21 cellular contexts compared by ENCODE assay signal in the genomic region with DNA sequence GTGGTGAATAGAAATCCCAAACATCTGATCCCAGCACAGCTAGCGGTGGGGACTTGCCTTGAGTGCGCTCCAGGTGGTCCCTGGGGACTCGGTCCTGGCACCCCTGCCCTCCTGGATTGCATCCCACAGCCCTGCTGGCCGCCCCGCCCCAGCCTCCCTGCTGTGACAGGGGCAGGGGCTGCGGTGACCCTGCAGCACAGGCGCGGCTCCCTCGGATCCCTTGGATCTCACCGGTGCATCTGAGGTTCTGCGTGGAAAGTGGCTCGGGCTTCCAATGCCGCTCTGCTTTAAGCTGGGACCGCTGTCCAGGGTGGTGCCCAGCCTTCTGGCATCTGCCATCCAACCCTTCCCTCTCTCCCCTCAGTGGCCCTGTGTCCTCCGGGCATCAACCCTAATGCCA. TPM values are rescaled to one million over a fixed set of nuclear protein-coding genes. Genes with fewer than 3 reads are reported as not detected.
DNase-seq lines count a peak whose midpoint lies in the region; ATAC-seq, FAIRE-seq and TF ChIP-seq lines count a peak whose summit lies in the region.
"Had no signal": no experiment of that assay in that cellular context is flagged by ENCODE, and none has a peak within 500 bp of the region (broad histone marks: within the 10 kb centered on the region; RNA-seq: fewer than 3 reads in every experiment).

No MANE protein-coding gene starts in this region.

- H3K23me2 ChIP-seq in H1 (ENCODE audit: low read depth, low read length), result no peaks in the 10 kb centered on the region; the same call in 1 of the 2 replicates

- peak overlapping the region; percentile 68; the same call in 1 of the 2 replicates for H4K8ac ChIP-seq in H1 (ENCODE audit: extremely low read depth, insufficient read depth, low read length)

- H3K27ac ChIP-seq in heart left ventricle (no peak overlapping the region), H1 (ENCODE audit: low read depth, low read length) (no peak overlapping the region), upper lobe of right lung (no peak overlapping the region)
- H3K27ac ChIP-seq: C4-2B, GM23248, Peyer's patch had no signal

- no peak overlapping the region for H3K4me2 ChIP-seq in H1 (ENCODE audit: insufficient read depth in 1 of 2, low read depth in 2 of 2, low read length in 2 of 2)

- CTCF ChIA-PET in H1 (lab: Charles Lee; ENCODE audit: partially characterized antibody), result interaction anchor here (0.5 to 3.3 kb wide), 9 partner anchors 7 to 534 kb away, joined by 3 to 13 read pairs (median 3); no protein-coding TSS in a partner anchor

- H2BK5ac ChIP-seq in H1 (ENCODE audit: low read depth, low read length), result no peak overlapping the region

- H4K20me1 ChIP-seq in H1 (replicated peaks in 1 of 2; ENCODE audit: control insufficient read depth in 1 of 2, insufficient read depth in 2 of 2, low read length in 2 of 2), result peaks cover 0 to 2% of the 10 kb centered on the region in 2 experiments

- no peak overlapping the region for H4K91ac ChIP-seq in H1 (replicated peaks; ENCODE audit: insufficient read length, low read length)

- H3K4me1 ChIP-seq in heart left ventricle, result peaks cover 0 to 10% (median 0%) of the 10 kb centered on the region in 12 donors
- H3K4me1 ChIP-seq in H1 (replicated peaks in 1 of 4; ENCODE audit: control insufficient read depth in 3 of 4, insufficient read depth in 4 of 4, low read length in 3 of 4), result no peaks in the 10 kb centered on the region
- H3K4me1 ChIP-seq in mucosa of descending colon (ENCODE audit: low read depth), result no peaks in the 10 kb centered on the region
- no peaks in the 10 kb centered on the region for H3K4me1 ChIP-seq in upper lobe of right lung
- H3K4me1 ChIP-seq: Peyer's patch had no signal

- POLR2A ChIA-PET in H1 (lab: Charles Lee; ENCODE audit: partially characterized antibody), result no interaction called here

- DNase-seq in left ventricle myocardium superior, result peak; percentile 19
- no peak for DNase-seq in heart left ventricle
- no peak for DNase-seq in H1 (ENCODE audit: low read depth in 1 of 2, low spot score in 2 of 2)
- peak in 2 of 3 donors; percentile 15 to 40 for DNase-seq in mucosa of descending colon
- DNase-seq in upper lobe of right lung, result peak; percentile 49
- DNase-seq in cerebellar cortex (ENCODE audit: low spot score), result no peak
- no peak for DNase-seq in hippocampal formation (lab: John Stamatoyannopoulos, UW)
- DNase-seq: AML-193, GM23248, Karpas-422, MV-4-11, NCI-H1694, NCI-H2081, NCI-H2171, NCI-H345, NCI-H524 treated with DMSO at 0.1 percent for 48 hours had no signal

- no peak overlapping the region for H3K4ac ChIP-seq in H1 (replicated peaks; ENCODE audit: insufficient read length, low read depth, low read length)

- H3K14ac ChIP-seq in H1 (ENCODE audit: insufficient read length), result no peak overlapping the region

- WGBS in heart left ventricle, 4 donors, result 93 to 100% (median 97%) methylated on average over 14 to 15 of the region's 15 CpGs
- 95% methylated on average over 15 of the region's 15 CpGs; no CpG with 5 or more reads in 1 of the 2 experiments for WGBS in H1 (ENCODE audit: extremely low coverage in 1 of 2, insufficient coverage in 1 of 2, insufficient read length in 1 of 2, insufficient replicate concordance in 2 of 2, low coverage in 1 of 2, low lambda C conversion rate in 2 of 2, missing lambda C conversion rate in 1 of 2), 2 experiments

- no peak for TF ChIP-seq CTCF in heart left ventricle (IDR thresholded peaks at IDR 0.05)
- TF ChIP-seq CTCF in H1 (IDR thresholded peaks at IDR 0.05; ENCODE audit: control extremely low read depth in 1 of 3, insufficient read depth in 1 of 3, low read depth in 1 of 3, low read length in 3 of 3), result no peak
- TF ChIP-seq CTCF in mucosa of descending colon (IDR thresholded peaks at IDR 0.05), result no peak
- TF ChIP-seq CTCF in upper lobe of right lung (IDR thresholded peaks at IDR 0.05), result no peak

- no peak overlapping the region for H3K23ac ChIP-seq in H1 (ENCODE audit: insufficient read length)

- no peak for TF ChIP-seq RAD21 in H1 (IDR thresholded peaks at IDR 0.05 in 1 of 2, conservative IDR thresholded peaks at IDR 0.05 in 1 of 2; ENCODE audit: low read depth in 2 of 2, low read length in 2 of 2)

- H3K27me3 ChIP-seq in heart left ventricle (no peaks in the 10 kb centered on the region), H1 (replicated peaks in 1 of 4; ENCODE audit: control insufficient read depth in 3 of 4, extremely low read depth in 1 of 4, insufficient read depth in 3 of 4, low read length in 3 of 4) (no peaks in the 10 kb centered on the region), upper lobe of right lung (no peaks in the 10 kb centered on the region)
- H3K27me3 ChIP-seq: Peyer's patch had no signal

- no peak overlapping the region for H2AFZ ChIP-seq in H1 (ENCODE audit: low read length)
- H2AFZ ChIP-seq: GM23248 had no signal

- H3K56ac ChIP-seq in H1 (replicated peaks; ENCODE audit: insufficient read length, low read depth, low read length), result no peak overlapping the region

- H3K9me3 ChIP-seq in heart left ventricle (no peaks in the 10 kb centered on the region), H1 (ENCODE audit: insufficient read depth in 2 of 2, low read depth in 1 of 2, low read length in 1 of 2) (no peaks in the 10 kb centered on the region), mucosa of descending colon (no peaks in the 10 kb centered on the region), upper lobe of right lung (no peaks in the 10 kb centered on the region)
- H3K9me3 ChIP-seq: Peyer's patch had no signal

- H4K5ac ChIP-seq in H1 (ENCODE audit: insufficient read length, low read depth, low read length), result no peak overlapping the region

- no peak for FAIRE-seq in H1 (lab: Jason Lieb, UNC)
- FAIRE-seq: D721Med had no signal

- TF ChIP-seq POLR2A in heart left ventricle (IDR thresholded peaks at IDR 0.05), result no peak
- TF ChIP-seq POLR2A in H1 (IDR thresholded peaks at IDR 0.05; ENCODE audit: control extremely low read depth in 1 of 2, low read depth in 2 of 2, low read length in 2 of 2), result no peak

- H3K79me1 ChIP-seq in H1 (ENCODE audit: low read depth, low read length), result no peaks in the 10 kb centered on the region

- peaks cover 0 to 17% (median 5%) of the 10 kb centered on the region in 9 donors for H3K36me3 ChIP-seq in heart left ventricle
- 0 out of 8 replicates have a peak, but pooled peaks cover 0 to 3% (median 0%) of the 10 kb centered on the region in 4 experiments for H3K36me3 ChIP-seq in H1 (ENCODE audit: control insufficient read depth in 2 of 4, insufficient read depth in 4 of 4, low read length in 3 of 4)
- no peaks in the 10 kb centered on the region for H3K36me3 ChIP-seq in mucosa of descending colon (ENCODE audit: low read depth)
- peaks cover 8% of the 10 kb centered on the region for H3K36me3 ChIP-seq in upper lobe of right lung

- ATAC-seq in left ventricle myocardium superior, result no peak
- ATAC-seq in heart left ventricle, result no peak
- ATAC-seq in mucosa of descending colon, result no peak
- no peak for ATAC-seq in upper lobe of right lung
- no peak for ATAC-seq in GM18907 (IDR thresholded peaks at IDR 0.05; ENCODE audit: unreplicated experiment)
- ATAC-seq: HCT116 had no signal

- intact Hi-C loops in left ventricle myocardium superior (cut with micrococcal nuclease) (no loop called here), heart left ventricle (cut with DNase I) (no loop called here), mucosa of descending colon (cut with DNase I, micrococcal nuclease) (no loop called here), upper lobe of right lung (cut with DNase I) (no loop called here)

- no peak overlapping the region for H2BK12ac ChIP-seq in H1 (ENCODE audit: low read depth, low read length)

- no peak overlapping the region for H2AK5ac ChIP-seq in H1 (ENCODE audit: low read depth, low read length)

- no peak overlapping the region for H3K9ac ChIP-seq in H1 (replicated peaks in 1 of 4; ENCODE audit: extremely low read depth in 1 of 4, low read depth in 3 of 4, low read length in 3 of 4)
- H3K9ac ChIP-seq: GM23248 had no signal

- H2BK15ac ChIP-seq in H1 (ENCODE audit: low read length), result no peak overlapping the region

- H3K79me2 ChIP-seq in H1 (ENCODE audit: control insufficient read depth in 1 of 2, insufficient read depth in 2 of 2, low read length in 2 of 2), result no peaks in the 10 kb centered on the region

- no peak overlapping the region for H2BK120ac ChIP-seq in H1 (replicated peaks; ENCODE audit: low read depth, low read length)

- no peak for TF ChIP-seq EP300 in H1 (IDR thresholded peaks at IDR 0.05; ENCODE audit: borderline replicate concordance in 1 of 2, low read depth in 2 of 2, low read length in 2 of 2)

- no peak overlapping the region for H2BK20ac ChIP-seq in H1 (ENCODE audit: low read length)

- H3K18ac ChIP-seq in H1 (ENCODE audit: extremely low read depth, low read length), result no peak overlapping the region

- H3K4me3 ChIP-seq in heart left ventricle, result no peak overlapping the region
- no peak overlapping the region for H3K4me3 ChIP-seq in H1 (ENCODE audit: extremely low read depth in 1 of 4, insufficient read depth in 2 of 4, low read depth in 3 of 4, low read length in 4 of 4)
- no peak overlapping the region for H3K4me3 ChIP-seq in mucosa of descending colon
- H3K4me3 ChIP-seq in upper lobe of right lung, result no peak overlapping the region
- H3K4me3 ChIP-seq: GM23248, Peyer's patch had no signal

TF ChIP-seq in H1, 55 proteins besides CTCF, POLR2A, EP300 and RAD21:
- TF ChIP-seq RBBP5 (IDR thresholded peaks at IDR 0.05; ENCODE audit: borderline replicate concordance, low read depth, low read length), result no peak

RNA-seq across cellular contexts. Expression of gene ANKRD9, which starts 16.0 kb away (rescaled TPM):
- total RNA-seq in left ventricle myocardium superior (167 TPM), heart left ventricle (100 to 1,000 TPM in 6 of 9 donors, 10 to 100 TPM in 3; 77.6 to 271 (median 141) TPM), mucosa of descending colon (100 to 1,000 TPM in 1 of 3 donors, 10 to 100 TPM in 2; 75.6 to 100 (median 84.7) TPM), upper lobe of right lung (22.4 TPM)
- polyA plus RNA-seq in heart left ventricle (10 to 100 TPM; 42.2 to 60.2 TPM), H1 (2011; rRNA removed) (41.8 and 47.5 TPM in 2 replicates)
- total RNA-seq in H1 (2021; fragmentation: NEBNext Ultra II Directional; extraction: Animal tissue kit (Norgen Biotek cat#: 25700)), result 35.0 and 37.0 TPM in 2 replicates
- polyA plus RNA-seq in H1 (2011; cell fraction: cytosol; rRNA removed), result 59.7 TPM
- 105 TPM for polyA plus RNA-seq in H1 (2011; cell fraction: nucleus; rRNA removed)
- 16.8 to 27.7 TPM (median 25.7 TPM) in 4 replicates for polyA plus RNA-seq in H1 (2012, experiment 1 of 2)
- 11.8 TPM for polyA plus RNA-seq in H1 (2012, experiment 2 of 2)
- polyA plus RNA-seq in H1 (2013, experiment 1 of 2), result 20.3 TPM
- 18.9 TPM for polyA plus RNA-seq in H1 (2013, experiment 2 of 2)
- 7.0 and 8.6 TPM in 2 replicates for polyA minus RNA-seq in H1 (2011; rRNA and poly(A)+ RNA removed)
- polyA minus RNA-seq in H1 (2011; cell fraction: cytosol; rRNA and poly(A)+ RNA removed), result 22.1 TPM
- 26.5 TPM for polyA minus RNA-seq in H1 (2011; cell fraction: nucleus; rRNA and poly(A)+ RNA removed)

Comparison
In these comparisons a context has a peak if more than half of its experiments do, and no peak if none do; other contexts are left out.
1. DNase-seq: peak in left ventricle myocardium superior (single experiment), mucosa of descending colon (2 of 3) and upper lobe of right lung (single experiment); none in heart left ventricle (0 of 5), H1 (0 of 2), cerebellar cortex (single experiment) and hippocampal formation (0 of 2).